Comparison of ENCODE assay signal across 23 cellular contexts in the genomic region with DNA sequence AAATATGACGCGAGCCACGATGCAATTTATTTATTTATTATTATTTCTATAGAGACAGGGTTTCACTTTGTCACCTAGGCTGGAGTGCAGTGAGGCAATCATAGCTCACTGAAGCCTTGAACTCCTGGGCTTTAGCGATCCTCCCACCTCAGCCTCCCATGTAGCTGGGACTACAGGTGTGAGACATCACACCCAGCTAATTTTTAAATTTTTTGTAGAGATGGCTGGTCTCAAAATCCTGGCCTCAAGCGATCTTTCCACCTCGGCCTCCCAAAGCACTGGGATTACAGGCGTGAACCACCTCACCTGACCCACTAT.
A peak's percentile ranks its signal among the peaks of the same experiment; 100 is the strongest.
DNase-seq lines count a peak whose midpoint lies in the region; ATAC-seq and TF ChIP-seq lines count a peak whose summit lies in the region.
"Had no signal": no experiment of that assay in that cellular context is flagged by ENCODE, and none has a peak within 500 bp of the region (broad histone marks: within the 10 kb centered on the region; RNA-seq: fewer than 3 reads in every experiment).

No MANE protein-coding gene starts in this region.

- ATAC-seq in heart left ventricle (no peak), psoas muscle (no peak)
- ATAC-seq: activated T-cell treated with anti-CD3 and anti-CD28 coated beads, Interleukin-2, amount 50 U/mL, for 72 hours; sciatic nerve had no signal

- H3K36me3 ChIP-seq in cardiac muscle cell (no peaks in the 10 kb centered on the region), heart left ventricle (no peaks in the 10 kb centered on the region), esophagus muscularis mucosa (no peaks in the 10 kb centered on the region), psoas muscle (ENCODE audit: insufficient read depth in 1 of 2, low read depth in 1 of 2) (no peaks in the 10 kb centered on the region), uterus (no peaks in the 10 kb centered on the region)
- H3K36me3 ChIP-seq: upper lobe of left lung had no signal

- no peak for TF ChIP-seq CTCF in cardiac muscle cell (IDR thresholded peaks at IDR 0.05; ENCODE audit: low read depth, low read length)
- no peak for TF ChIP-seq CTCF in heart left ventricle (IDR thresholded peaks at IDR 0.05)
- no peak for TF ChIP-seq CTCF in esophagus muscularis mucosa (IDR thresholded peaks at IDR 0.05)
- no peak for TF ChIP-seq CTCF in psoas muscle (IDR thresholded peaks at IDR 0.05)
- TF ChIP-seq CTCF in uterus (IDR thresholded peaks at IDR 0.05), result no peak

- TF ChIP-seq POLR2A in heart left ventricle (IDR thresholded peaks at IDR 0.05) (no peak), esophagus muscularis mucosa (IDR thresholded peaks at IDR 0.05; ENCODE audit: low read depth) (no peak), uterus (IDR thresholded peaks at IDR 0.05) (no peak)

- 92 to 97% (median 95%) methylated on average over 7 of the region's 7 CpGs for WGBS in heart left ventricle, 4 donors
- WGBS in esophagus muscularis mucosa, result 78% methylated on average over 7 of the region's 7 CpGs
- 94 to 97% (median 95%) methylated on average over 7 of the region's 7 CpGs for WGBS in psoas muscle, 3 donors

- peak overlapping the region; percentile 94 for H3K27ac ChIP-seq in cardiac muscle cell
- peak overlapping the region in 6 of 12 donors; percentile 1 to 98 (median 96) for H3K27ac ChIP-seq in heart left ventricle
- peak overlapping the region; percentile 92 to 99 (median 96) for H3K27ac ChIP-seq in esophagus muscularis mucosa (replicated peaks in 1 of 4)
- H3K27ac ChIP-seq in psoas muscle, result peak overlapping the region; percentile 98
- H3K27ac ChIP-seq in uterus, result peak overlapping the region; percentile 85 to 93
- H3K27ac ChIP-seq: GM23248 had no signal

- H3K4me1 ChIP-seq in cardiac muscle cell (ENCODE audit: low read depth), result peaks cover 39% of the 10 kb centered on the region
- peaks cover 12 to 55% (median 36%) of the 10 kb centered on the region in 12 donors for H3K4me1 ChIP-seq in heart left ventricle
- peaks cover 44 to 53% (median 52%) of the 10 kb centered on the region in 4 donors for H3K4me1 ChIP-seq in esophagus muscularis mucosa
- H3K4me1 ChIP-seq in psoas muscle, result peaks cover 48% of the 10 kb centered on the region
- H3K4me1 ChIP-seq in uterus, result peaks cover 25 to 33% of the 10 kb centered on the region in 2 donors

- H3K4me3 ChIP-seq in cardiac muscle cell, result no peak overlapping the region
- H3K4me3 ChIP-seq in heart left ventricle, result no peak overlapping the region
- no peak overlapping the region for H3K4me3 ChIP-seq in esophagus muscularis mucosa
- no peak overlapping the region for H3K4me3 ChIP-seq in psoas muscle
- H3K4me3 ChIP-seq in uterus, result no peak overlapping the region
- H3K4me3 ChIP-seq: GM23248, upper lobe of left lung had no signal

- no peaks in the 10 kb centered on the region for H3K9me3 ChIP-seq in cardiac muscle cell (ENCODE audit: low read depth)
- H3K9me3 ChIP-seq in heart left ventricle, result no peaks in the 10 kb centered on the region
- no peaks in the 10 kb centered on the region for H3K9me3 ChIP-seq in esophagus muscularis mucosa
- no peaks in the 10 kb centered on the region for H3K9me3 ChIP-seq in psoas muscle
- H3K9me3 ChIP-seq in uterus, result no peaks in the 10 kb centered on the region
- H3K9me3 ChIP-seq: upper lobe of left lung had no signal

- intact Hi-C loops in heart left ventricle (cut with DNase I) (loop anchor here in 2 of 10 donors (5.0 kb wide), 2 partner anchors 36 to 41 kb away; no protein-coding TSS in a partner anchor), esophagus muscularis mucosa (cut with DNase I) (loop anchor here (5.0 kb wide), 1 partner anchor 41 kb away; no protein-coding TSS in a partner anchor), psoas muscle (cut with DNase I) (no loop called here), uterus (cut with DNase I; ENCODE audit: low total_unique reads) (no loop called here)

- no peak for DNase-seq in cardiac muscle cell (ENCODE audit: low read depth in 1 of 2, low spot score in 1 of 2)
- no peak for DNase-seq in heart left ventricle
- no peak for DNase-seq in esophagus muscularis mucosa (ENCODE audit: extremely low spot score)
- DNase-seq in psoas muscle, result no peak
- DNase-seq in uterus, result no peak
- no peak for DNase-seq in activated gamma-delta T cell treated with Interleukin-2 at 50 U/mL for 16 hours
- DNase-seq in activated CD4-positive, CD25-positive, alpha-beta regulatory T cell (lab: John Stamatoyannopoulos, UW), result no peak
- DNase-seq in DMS53 treated with DMSO at 0.1 percent for 48 hours (lab: John Stamatoyannopoulos, UW; ENCODE audit: unreplicated experiment), result no peak
- DNase-seq: activated CD4-positive, alpha-beta T cell treated with anti-CD3 and anti-CD28 coated beads, Interleukin-2, amount 50 U/mL, for 1 hour; activated naive CD4-positive, alpha-beta T cell; activated T-cell treated with anti-CD3 and anti-CD28 coated beads, Interleukin-2, amount 50 U/mL, for 72 hours; CD4-positive, alpha-beta T cell; GM23248; HFFc6; NCI-H1092 treated with DMSO at 0.1 percent for 48 hours; NCI-H187; NCI-H2171 treated with DMSO at 0.1 percent for 48 hours; NCI-H510A; posterior cingulate gyrus; stimulated activated CD4-positive, alpha-beta T cell treated with anti-CD3 and anti-CD28 coated beads, Interleukin-4, amount 100 ng/mL, for 24 hours; SW 1271; upper lobe of left lung had no signal

- TF ChIP-seq EP300 in esophagus muscularis mucosa (IDR thresholded peaks at IDR 0.05), result no peak

- H3K27me3 ChIP-seq in cardiac muscle cell, result no peaks in the 10 kb centered on the region
- no peaks in the 10 kb centered on the region for H3K27me3 ChIP-seq in heart left ventricle
- H3K27me3 ChIP-seq in esophagus muscularis mucosa, result no peaks in the 10 kb centered on the region
- H3K27me3 ChIP-seq in psoas muscle (ENCODE audit: insufficient read depth in 3 of 3, low read length in 2 of 3), result no peaks in the 10 kb centered on the region
- H3K27me3 ChIP-seq in uterus, result no peaks in the 10 kb centered on the region
- H3K27me3 ChIP-seq: upper lobe of left lung had no signal
